25 cellular contexts compared by ENCODE assay signal in genomic region chr15:57655809-57656208, GRCh38. TPM values are rescaled to one million over a fixed set of nuclear protein-coding genes. Genes with fewer than 3 reads are reported as not detected.
DNase-seq lines count a peak whose midpoint lies in the region; ATAC-seq, FAIRE-seq and TF ChIP-seq lines count a peak whose summit lies in the region.
"Had no signal": no experiment of that assay in that cellular context is flagged by ENCODE, and none has a peak within 500 bp of the region (broad histone marks: within the 10 kb centered on the region; RNA-seq: fewer than 3 reads in every experiment).

No MANE protein-coding gene starts in this region.

- TF ChIP-seq CTCF in A549 (IDR thresholded peaks at IDR 0.05) (no peak), H9 (conservative IDR thresholded peaks at IDR 0.05) (peak; percentile 33; the same call in 1 of the 3 replicates), K562 (IDR thresholded peaks at IDR 0.05 in 2 of 3, conservative IDR thresholded peaks at IDR 0.05 in 1 of 3; ENCODE audit: insufficient read depth in 2 of 3, low read depth in 1 of 3, low read length in 3 of 3) (0 out of 6 replicates have a peak, but pooled peaks of 1 of the 3 experiments have one; percentile 5)

- no peak overlapping the region for H3K18ac ChIP-seq in H9 (ENCODE audit: insufficient read length, low read depth, low read length)

- H2AFZ ChIP-seq in H9 (ENCODE audit: low read length) (no peak overlapping the region), K562 (ENCODE audit: low read depth, low read length) (no peak overlapping the region)

- POLR2A ChIA-PET in A549 (lab: Yijun Ruan, JAX) = no interaction called here
- POLR2A ChIA-PET in K562 (lab: Yijun Ruan, JAX) = interaction anchor here (1.6 to 3.3 kb wide), 2 partner anchors 9 to 12 kb away, joined by 4 to 14 read pairs; no protein-coding TSS in a partner anchor

- H4K8ac ChIP-seq in H9 (replicated peaks; ENCODE audit: insufficient read length, low read depth, low read length) = no peak overlapping the region

- H3K9me1 ChIP-seq in K562 (ENCODE audit: control insufficient read depth, insufficient read depth, low read length) = no peaks in the 10 kb centered on the region

- no peak overlapping the region for H3K4me3 Mint-ChIP-seq in H9
- H3K4me3 Mint-ChIP-seq: activated CD4-positive, alpha-beta T cell treated with anti-CD3 and anti-CD28 coated beads, Interleukin-2, amount 10 ng/mL, durations not matched to agents 7 days and 5 days; activated naive CD8-positive, alpha-beta T cell treated with anti-CD3 and anti-CD28 coated beads for 36 hours; CD14-positive monocyte; nephron progenitor cell; T-helper 1 cell treated with Interleukin-12 subunit alpha and Interleukin-12 subunit beta and Interleukin-4 antibody, amounts not matched to agents 30 μg/mL and 1 μg/mL, for 36 hours had no signal

- H3K4me1 ChIP-seq in A549 = no peaks in the 10 kb centered on the region
- H3K4me1 ChIP-seq in H9 (ENCODE audit: insufficient read depth, low read length) = no peaks in the 10 kb centered on the region
- H3K4me1 ChIP-seq in K562 (replicated peaks in 1 of 2; ENCODE audit: control insufficient read depth in 2 of 2, insufficient read depth in 2 of 2, low read length in 2 of 2) = no peaks in the 10 kb centered on the region
- H3K4me1 ChIP-seq in right cardiac atrium (ENCODE audit: control insufficient read depth, insufficient read depth, low read length) = peaks cover 6% of the 10 kb centered on the region

- 87% methylated on average over 1 of the region's 1 CpG for WGBS in A549 (ENCODE audit: missing lambda C conversion rate)
- no CpG with 5 or more reads among the region's 1 CpG for whole genome bisulfite sequencing in H9 (ENCODE audit: extremely low coverage, insufficient read length, low lambda C conversion rate)
- WGBS in K562 (ENCODE audit: insufficient coverage, low coverage, missing lambda C conversion rate) = 17% methylated on average over 1 of the region's 1 CpG
- 85% methylated on average over 1 of the region's 1 CpG for WGBS in right cardiac atrium

- no peaks in the 10 kb centered on the region for H4K20me1 ChIP-seq in H9 (ENCODE audit: control insufficient read depth, insufficient read depth, insufficient read length)
- no peaks in the 10 kb centered on the region for H4K20me1 ChIP-seq in K562 (replicated peaks; ENCODE audit: control insufficient read depth, insufficient read depth, low read length)

- no peak for TF ChIP-seq EP300 in A549 (IDR thresholded peaks at IDR 0.05)
- TF ChIP-seq EP300 in K562 (IDR thresholded peaks at IDR 0.05; ENCODE audit: low read length) = no peak

- H3K23me2 ChIP-seq in H9 (ENCODE audit: insufficient read length, low read depth, low read length, poor library complexity, severe bottlenecking) = no peaks in the 10 kb centered on the region

- H3K36me3 ChIP-seq in K562 (ENCODE audit: control insufficient read depth, insufficient read depth, low read length) = no peaks in the 10 kb centered on the region
- H3K36me3 ChIP-seq: thyroid gland had no signal

- H3K23ac ChIP-seq in H9 (ENCODE audit: insufficient read length, low read depth, low read length) = no peak overlapping the region

- H3K9ac ChIP-seq in H9 (ENCODE audit: extremely low read depth, insufficient read length, low read length) (no peak overlapping the region), K562 (ENCODE audit: insufficient read depth in 1 of 2, low read depth in 2 of 2, low read length in 2 of 2) (no peak overlapping the region)

- H2AK5ac ChIP-seq in H9 (ENCODE audit: insufficient read length, low read length) = no peak overlapping the region

- no peak for TF ChIP-seq RAD21 in A549 (conservative IDR thresholded peaks at IDR 0.05 in 1 of 2, IDR thresholded peaks at IDR 0.05 in 1 of 2)
- peak in 1 of 2 experiments; percentile 33; a peak in 2 of 4 replicates for TF ChIP-seq RAD21 in K562 (CRISPR knock-in tag; conservative IDR thresholded peaks at IDR 0.05 in 1 of 2, IDR thresholded peaks at IDR 0.05 in 1 of 2)

- CTCF ChIA-PET in A549 (lab: Yijun Ruan, JAX) (interaction anchor here (0.8 to 5.1 kb wide), 14 partner anchors 9 to 411 kb away, joined by 3 to 26 read pairs (median 5); partner anchors contain the start of gene ALDH1A2), K562 (lab: Yijun Ruan, JAX; ENCODE audit: low intra/inter-chr PET ratio) (no interaction called here)

- H3K79me2 ChIP-seq in H9 (ENCODE audit: insufficient read depth, low read length) = no peaks in the 10 kb centered on the region
- H3K79me2 ChIP-seq in K562 (ENCODE audit: control insufficient read depth, insufficient read depth, low read length) = no peaks in the 10 kb centered on the region

- H3K36me3 Mint-ChIP-seq in H9 (ENCODE audit: insufficient read depth in 1 of 3, low read depth in 3 of 3) = no peaks in the 10 kb centered on the region
- H3K36me3 Mint-ChIP-seq: activated naive CD8-positive, alpha-beta T cell treated with anti-CD3 and anti-CD28 coated beads for 36 hours; CD14-positive monocyte had no signal

- H4K91ac ChIP-seq in H9 (ENCODE audit: insufficient read length, low read depth, low read length) = no peak overlapping the region

- H3K27ac Mint-ChIP-seq in H9 = no peak overlapping the region
- H3K27ac Mint-ChIP-seq: activated CD4-positive, alpha-beta T cell treated with anti-CD3 and anti-CD28 coated beads, Interleukin-2, amount 10 ng/mL, durations not matched to agents 7 days and 5 days; activated naive CD8-positive, alpha-beta T cell treated with anti-CD3 and anti-CD28 coated beads for 36 hours; CD14-positive monocyte; nephron progenitor cell; T-helper 1 cell treated with Interleukin-12 subunit alpha and Interleukin-12 subunit beta and Interleukin-4 antibody, amounts not matched to agents 30 μg/mL and 1 μg/mL, for 36 hours had no signal

- H3K27me3 Mint-ChIP-seq in H9 (ENCODE audit: low read depth) = peaks cover 8% of the 10 kb centered on the region; the same call in 1 of the 2 replicates
- H3K27me3 Mint-ChIP-seq: activated naive CD8-positive, alpha-beta T cell treated with anti-CD3 and anti-CD28 coated beads for 36 hours had no signal

- no peak overlapping the region for H4K5ac ChIP-seq in H9 (ENCODE audit: insufficient read length, low read depth, low read length)

- H2BK20ac ChIP-seq in H9 (ENCODE audit: low read depth, low read length, poor library complexity, severe bottlenecking) = no peak overlapping the region

- H3K4me2 ChIP-seq in A549 (no peak overlapping the region), H9 (ENCODE audit: insufficient read depth, insufficient read length, low read length) (no peak overlapping the region), K562 (ENCODE audit: insufficient read depth, low read length) (no peak overlapping the region)

- no peak overlapping the region for H2BK15ac ChIP-seq in H9 (ENCODE audit: low read depth, low read length)

- no peak overlapping the region for H3K56ac ChIP-seq in H9 (ENCODE audit: insufficient read length, low read depth, low read length)

- no peak overlapping the region for H3T11ph ChIP-seq in H9 (ENCODE audit: low read length)

- in situ Hi-C loops in K562 (cut with MboI) = no loop called here

- intact Hi-C loops in K562 (cut with micrococcal nuclease) = no loop called here
- intact Hi-C loops in right cardiac atrium (cut with DNase I) = no loop called here

- DNase-seq in A549 (ENCODE audit: low read depth in 1 of 2, low spot score in 1 of 2) (no peak), H9 (no peak), K562 (ENCODE audit: extremely low read depth in 1 of 4, low spot score in 3 of 4) (no peak), right cardiac atrium (no peak), DMS114 treated with DMSO at 0.1 percent for 48 hours (lab: John Stamatoyannopoulos, UW; ENCODE audit: unreplicated experiment) (no peak), GM19239 (ENCODE audit: insufficient read length, low spot score) (no peak)
- DNase-seq: activated CD4-positive, alpha-beta T cell treated with anti-CD3 and anti-CD28 coated beads, Interleukin-2, amount 10 ng/mL, durations not matched to agents 7 days and 5 days; activated naive CD8-positive, alpha-beta T cell treated with anti-CD3 and anti-CD28 coated beads for 36 hours; DMS 273 treated with DMSO at 0.1 percent for 48 hours; GF-D8; GOT3; KG1; NCI-H1092; NCI-H2081; nephron progenitor cell; SHP77 treated with DMSO at 0.1 percent for 48 hours; stimulated activated CD4-positive, alpha-beta T cell treated with anti-CD3 and anti-CD28 coated beads, Interleukin-2, amount 100 ng/mL, for 24 hours; stimulated activated naive CD4-positive, alpha-beta T cell; thyroid gland had no signal

- no peak overlapping the region for H3K27ac ChIP-seq in A549
- no peak overlapping the region for H3K27ac ChIP-seq in H9 (ENCODE audit: insufficient read length, low read depth, low read length)
- H3K27ac ChIP-seq in K562 (ENCODE audit: extremely low read depth, low read depth, low read length) = no peak overlapping the region
- H3K27ac ChIP-seq in right cardiac atrium (ENCODE audit: low read length) = peak overlapping the region; percentile 6
- H3K27ac ChIP-seq: coronary artery had no signal

- H3K4me3 ChIP-seq in A549 (no peak overlapping the region), K562 (no peak overlapping the region), right cardiac atrium (ENCODE audit: low read length) (no peak overlapping the region)
- H3K4me3 ChIP-seq: coronary artery, GM12878, thyroid gland had no signal

- no peaks in the 10 kb centered on the region for H3K9me3 Mint-ChIP-seq in H9
- H3K9me3 Mint-ChIP-seq: activated CD4-positive, alpha-beta T cell treated with anti-CD3 and anti-CD28 coated beads, Interleukin-2, amount 10 ng/mL, durations not matched to agents 7 days and 5 days; activated naive CD8-positive, alpha-beta T cell treated with anti-CD3 and anti-CD28 coated beads for 36 hours; CD14-positive monocyte; nephron progenitor cell; T-helper 1 cell treated with Interleukin-12 subunit alpha and Interleukin-12 subunit beta and Interleukin-4 antibody, amounts not matched to agents 30 μg/mL and 1 μg/mL, for 36 hours had no signal

- H2BK5ac ChIP-seq in H9 (ENCODE audit: insufficient read length, low read length) = no peak overlapping the region

- H3K27me3 ChIP-seq in H9 (ENCODE audit: insufficient read depth, low read length) (no peaks in the 10 kb centered on the region), K562 (ENCODE audit: control insufficient read depth in 2 of 2, insufficient read depth in 2 of 2, low read length in 2 of 2) (peaks cover 3 to 8% of the 10 kb centered on the region in 2 experiments; a peak in 3 of 5 replicates), right cardiac atrium (ENCODE audit: control insufficient read depth, insufficient read depth) (no peaks in the 10 kb centered on the region)
- H3K27me3 ChIP-seq: thyroid gland had no signal

- no peak overlapping the region for H2BK12ac ChIP-seq in H9 (ENCODE audit: insufficient read length, low read depth, low read length)

- no peak overlapping the region for H2BK120ac ChIP-seq in H9 (ENCODE audit: low read depth, low read length, poor library complexity, severe bottlenecking)

- H3K4ac ChIP-seq in H9 (ENCODE audit: low read depth, low read length) = no peak overlapping the region

- no peak overlapping the region for H3K14ac ChIP-seq in H9 (ENCODE audit: insufficient read depth, low read length)

- H3K4me1 Mint-ChIP-seq in H9 = no peaks in the 10 kb centered on the region
- H3K4me1 Mint-ChIP-seq: CD14-positive monocyte had no signal

- TF ChIP-seq POLR2A in A549 (IDR thresholded peaks at IDR 0.05; ENCODE audit: low read length) (no peak), K562 (conservative IDR thresholded peaks at IDR 0.05) (no peak)

- BruUV-seq in K562 (replicated peaks; lab: Mats Ljungman, UMichigan) = no TSS peak

- no peak for FAIRE-seq in A549 (lab: Jason Lieb, UNC)
- FAIRE-seq in K562 (lab: Jason Lieb, UNC) = no peak
- no peak for FAIRE-seq in GM19239 (lab: Jason Lieb, UNC)
- FAIRE-seq: GM12878 had no signal

- H3K79me1 ChIP-seq in H9 (ENCODE audit: insufficient read depth, low read depth, low read length, poor library complexity, severe bottlenecking) = no peaks in the 10 kb centered on the region

- ATAC-seq in A549 (no peak), K562 (no peak), right cardiac atrium (no peak), HG03460 (IDR thresholded peaks at IDR 0.05; ENCODE audit: unreplicated experiment) (no peak), HG03442 (IDR thresholded peaks at IDR 0.05; ENCODE audit: unreplicated experiment) (no peak)
- ATAC-seq: GM12878 had no signal

- H3K9me3 ChIP-seq in A549 (no peaks in the 10 kb centered on the region), H9 (ENCODE audit: control insufficient read depth, low read depth, low read length) (no peaks in the 10 kb centered on the region), K562 (replicated peaks; ENCODE audit: control insufficient read depth, insufficient read depth, low read depth, low read length) (no peaks in the 10 kb centered on the region), right cardiac atrium (ENCODE audit: control insufficient read depth, low read length) (no peaks in the 10 kb centered on the region)
- H3K9me3 ChIP-seq: thyroid gland had no signal

RNA-seq across cellular contexts. Expression of gene POLR2M, which starts 50.7 kb away (rescaled TPM):
- polyA plus RNA-seq in A549 (2011; rRNA removed) = 99.6 and 107 TPM in 2 replicates
- polyA plus RNA-seq in A549 (2012; cell fraction: cytosol; rRNA removed) = 221 and 353 TPM in 2 replicates
- 4.5 and 4.7 TPM in 2 replicates for polyA plus RNA-seq in A549 (2012; cell fraction: nucleus; rRNA removed)
- polyA plus RNA-seq in A549 (2017; fragmentation: RNase III; extraction: RNeasy Plus Mini Kit Qiagen cat#74134 plus additional on column Dnase treatment) = 63.2 to 67.9 TPM (median 65.0 TPM) in 3 replicates
- 76.4 and 92.3 TPM in 2 replicates for polyA minus RNA-seq in A549 (2011; rRNA and poly(A)+ RNA removed)
- total RNA-seq in H9 (2021) = 59.8 and 67.3 TPM in 2 replicates
- 15.1 and 30.6 TPM in 2 replicates for total RNA-seq in K562 (2011; cell fraction: chromatin; rRNA removed; ENCODE audit: low replicate concordance)
- 9.7 and 14.5 TPM in 2 replicates for total RNA-seq in K562 (2011; cell fraction: nucleolus; rRNA removed)
- total RNA-seq in K562 (2011; cell fraction: nucleoplasm; rRNA removed) = 12.2 and 21.1 TPM in 2 replicates
- total RNA-seq in K562 (2014; rRNA removed) = 316 and 1,050 TPM in 2 replicates
- 43.0 and 52.0 TPM in 2 replicates for total RNA-seq in K562 (2014; rRNA removed; fragmentation: Illumina TruSeq; extraction: Trizol)
- total RNA-seq in K562 (2015; rRNA removed; fragmentation: Illumina TruSeq; extraction: Trizol) = 32.9 and 34.6 TPM in 2 replicates
- total RNA-seq in K562 (2021) = 66.9 and 77.6 TPM in 2 replicates
- 58.3 and 73.7 TPM in 2 replicates for polyA plus RNA-seq in K562 (2011; rRNA removed)
- 63.0 and 229 TPM in 2 replicates for polyA plus RNA-seq in K562 (2011; cell fraction: cytosol; rRNA removed)
- 25.9 and 40.4 TPM in 2 replicates for polyA plus RNA-seq in K562 (2011; cell fraction: nucleus; rRNA removed)
- polyA plus RNA-seq in K562 (2012) = 34.3 and 43.5 TPM in 2 replicates
- 38.2 and 47.6 TPM in 2 replicates for polyA plus RNA-seq in K562 (2014; fragmentation: Illumina TruSeq; extraction: Trizol)
- polyA plus RNA-seq in K562 (2014; fragmentation: Nextera tagmentation; extraction: Ambion mirVana) = 10 to 100 TPM in 1 of 2 experiments, 1 to 10 TPM in 1; 9.2 to 10.6 TPM
- polyA plus RNA-seq in K562 (2014; rRNA removed) = 370 and 537 TPM in 2 replicates
- polyA minus RNA-seq in K562 (2011; rRNA and poly(A)+ RNA removed) = 86.9 and 94.7 TPM in 2 replicates
- 37.8 and 44.7 TPM in 2 replicates for polyA minus RNA-seq in K562 (2011; cell fraction: cytosol; rRNA and poly(A)+ RNA removed)
- polyA minus RNA-seq in K562 (2011; cell fraction: nucleus; rRNA and poly(A)+ RNA removed) = 20.8 and 24.2 TPM in 2 replicates
- 10 to 100 TPM; 51.3 to 57.8 (median 56.1) TPM for total RNA-seq in right cardiac atrium
- 48.2 TPM for polyA plus RNA-seq in right cardiac atrium

Comparison
In these comparisons a context has a peak if more than half of its experiments do, and no peak if none do; other contexts are left out.
1. Of the 35 proteins assayed by ChIP-seq in both K562 and A549: peak only in K562: none; only in A549: none; in both: ESRRA; in neither: 32; mixed calls (peak in some experiments, not most) for 2.